In genomic region chr12:94049718-94050117, GRCh38 we compare ENCODE assay signal across 17 cellular contexts.
"Had no signal": no experiment of that assay in that cellular context is flagged by ENCODE, and none has a peak within 500 bp of the region (broad histone marks: within the 10 kb centered on the region; RNA-seq: fewer than 3 reads in every experiment).

No MANE protein-coding gene starts in this region.

- H3K9me3 ChIP-seq: gastroesophageal sphincter, lower lobe of right lung, transverse colon had no signal

- DNase-seq: activated CD4-positive, alpha-beta T cell treated with anti-CD3 and anti-CD28 coated beads for 4 hours; activated CD8-positive, alpha-beta T cell treated with anti-CD3 and anti-CD28 coated beads for 36 hours; activated effector memory CD4-positive, alpha-beta T cell treated with anti-CD3 and anti-CD28 coated beads, Interleukin-2, amount 50 U/mL, for 16 hours; activated T-cell treated with anti-CD3 and anti-CD28 coated beads, Interleukin-2, amount 50 U/mL, for 48 hours; endodermal cell; heart right ventricle; left cardiac atrium; lower lobe of right lung; right cardiac atrium; stimulated activated CD4-positive, alpha-beta T cell treated with anti-CD3 and anti-CD28 coated beads, Interleukin-4, amount 100 ng/mL, for 24 hours; stimulated activated naive CD4-positive, alpha-beta T cell; transverse colon had no signal

- ATAC-seq: activated CD8-positive, alpha-beta T cell treated with anti-CD3 and anti-CD28 coated beads for 36 hours; activated naive CD4-positive, alpha-beta T cell treated with anti-CD3 and anti-CD28 coated beads, Interleukin-2, amount 50 U/mL, for 72 hours; gastroesophageal sphincter; heart right ventricle; left cardiac atrium; lower lobe of right lung; right cardiac atrium; WTC11 had no signal

- H3K27me3 ChIP-seq: cardiac muscle cell, gastroesophageal sphincter, heart right ventricle, transverse colon had no signal

- H3K36me3 ChIP-seq: cardiac muscle cell, gastroesophageal sphincter, heart right ventricle, lower lobe of right lung, transverse colon had no signal

- H3K4me1 ChIP-seq: lower lobe of right lung had no signal

- H3K4me3 ChIP-seq: cardiac muscle cell, gastroesophageal sphincter, heart right ventricle, lower lobe of right lung, skin epidermis, transverse colon had no signal

- H3K27ac ChIP-seq: cardiac muscle cell, gastroesophageal sphincter, lower lobe of right lung, skin epidermis, transverse colon had no signal
